ENCODE assay signal across 24 cellular contexts in genomic region chrX:150525061-150525919, GRCh38. TPM values are rescaled to one million over a fixed set of nuclear protein-coding genes. Genes with fewer than 3 reads are reported as not detected.
DNase-seq lines count a peak whose midpoint lies in the region; ATAC-seq, FAIRE-seq and TF ChIP-seq lines count a peak whose summit lies in the region.
"Had no signal": no experiment of that assay in that cellular context is flagged by ENCODE, and none has a peak within 500 bp of the region (broad histone marks: within the 10 kb centered on the region; RNA-seq: fewer than 3 reads in every experiment).

No MANE protein-coding gene starts in this region.

- TF ChIP-seq CTCF in stomach (IDR thresholded peaks at IDR 0.05), result no peak

- FAIRE-seq in GM12891 (lab: Jason Lieb, UNC), result no peak

- TF ChIP-seq POLR2A in stomach (IDR thresholded peaks at IDR 0.05), result no peak
- no peak for TF ChIP-seq POLR2A in GM12891 (IDR thresholded peaks at IDR 0.05; ENCODE audit: low read depth, low read length)

- no peak for ATAC-seq in GM21360 (IDR thresholded peaks at IDR 0.05; ENCODE audit: unreplicated experiment)
- ATAC-seq: natural killer cell; stimulated activated naive CD8-positive, alpha-beta T cell treated with anti-CD3 and anti-CD28 coated beads, Interleukin-15, amount 100 ng/mL, for 72 hours had no signal

- no peak overlapping the region for H3K27ac ChIP-seq in stomach
- H3K27ac ChIP-seq in effector memory CD4-positive, alpha-beta T cell (ENCODE audit: insufficient read depth, low read length, poor library complexity, severe bottlenecking), result no peak overlapping the region
- H3K27ac ChIP-seq: KMS-11, PC-9, prostate gland, spleen had no signal

- intact Hi-C loops in head of caudate nucleus (cut with DNase I), result no loop called here
- intact Hi-C loops in stomach (cut with DNase I; ENCODE audit: low total_unique reads), result no loop called here

- DNase-seq in anterior cingulate cortex (lab: John Stamatoyannopoulos, UW), result peak in 57 of 58 donors; percentile 1 to 91 (median 73)
- peak; percentile 42 to 94 (median 85) for DNase-seq in head of caudate nucleus
- DNase-seq in mesenteric fat pad (ENCODE audit: low spot score), result peak; percentile 84
- peak; percentile 54 for DNase-seq in stomach
- no peak for DNase-seq in activated CD4-positive, alpha-beta T cell treated with anti-CD3 and anti-CD28 coated beads for 1 hour
- no peak for DNase-seq in effector memory CD4-positive, alpha-beta T cell
- DNase-seq in GM12891 (ENCODE audit: insufficient read length, low spot score), result no peak
- DNase-seq: activated CD4-positive, alpha-beta T cell treated with anti-CD3 and anti-CD28 coated beads, Interleukin-2, amount 10 ng/mL, durations not matched to agents 7 days and 5 days; activated CD8-positive, alpha-beta memory T cell treated with anti-CD3 and anti-CD28 coated beads, Interleukin-2, amount 50 U/mL, for 48 hours; activated gamma-delta T cell treated with Interleukin-2 at 50 U/mL for 16 hours; CD8-positive, alpha-beta memory T cell; DND-41; HCEC 1CT; mammary epithelial cell; natural killer cell; NCI-H1694 treated with DMSO at 0.1 percent for 48 hours; NCI-H774; PC-9; spleen; stimulated activated CD4-positive, alpha-beta T cell treated with anti-CD3 and anti-CD28 coated beads, Interleukin-4, amount 100 ng/mL, for 4 hours; stimulated activated naive CD8-positive, alpha-beta T cell treated with anti-CD3 and anti-CD28 coated beads, Interleukin-15, amount 100 ng/mL, for 72 hours had no signal

- H3K36me3 ChIP-seq in stomach, result no peaks in the 10 kb centered on the region
- no peaks in the 10 kb centered on the region for H3K36me3 ChIP-seq in effector memory CD4-positive, alpha-beta T cell (ENCODE audit: control insufficient read depth, insufficient read depth, low read length)
- H3K36me3 ChIP-seq: prostate gland, spleen had no signal

- TF ChIP-seq EP300 in stomach (IDR thresholded peaks at IDR 0.05), result no peak

- H3K4me3 ChIP-seq in stomach, result no peak overlapping the region
- no peak overlapping the region for H3K4me3 ChIP-seq in effector memory CD4-positive, alpha-beta T cell (ENCODE audit: insufficient read depth, low read depth, low read length, poor library complexity, severe bottlenecking)
- H3K4me3 ChIP-seq: PC-9, prostate gland, spleen had no signal

- no peaks in the 10 kb centered on the region for H3K27me3 ChIP-seq in stomach
- no peaks in the 10 kb centered on the region for H3K27me3 ChIP-seq in effector memory CD4-positive, alpha-beta T cell (replicated peaks; ENCODE audit: control insufficient read depth, insufficient read depth, low read length, poor library complexity, severe bottlenecking)
- H3K27me3 ChIP-seq: spleen had no signal

- no peaks in the 10 kb centered on the region for H3K4me1 ChIP-seq in stomach
- no peaks in the 10 kb centered on the region for H3K4me1 ChIP-seq in effector memory CD4-positive, alpha-beta T cell (ENCODE audit: control insufficient read depth, insufficient read depth, low read length, poor library complexity, severe bottlenecking)
- H3K4me1 ChIP-seq: prostate gland, spleen had no signal

- 70 to 91% (median 74%) methylated on average over 7 to 10 of the region's 10 CpGs for WGBS in stomach, 5 donors

- H3K9me3 ChIP-seq in stomach, result no peaks in the 10 kb centered on the region
- H3K9me3 ChIP-seq in effector memory CD4-positive, alpha-beta T cell (ENCODE audit: control insufficient read depth, low read length), result no peaks in the 10 kb centered on the region
- H3K9me3 ChIP-seq: prostate gland, spleen had no signal

TF ChIP-seq in GM12891, 5 proteins besides CTCF, POLR2A, EP300 and RAD21:
- TF ChIP-seq TAF1 (IDR thresholded peaks at IDR 0.05; ENCODE audit: low read depth, low read length) (no peak), POU2F2 (IDR thresholded peaks at IDR 0.05; ENCODE audit: low read depth, low read length) (no peak), SPI1 (IDR thresholded peaks at IDR 0.05; ENCODE audit: low read depth, low read length) (no peak), PAX5 (IDR thresholded peaks at IDR 0.05; ENCODE audit: insufficient read depth, low read length, severe bottlenecking) (no peak), POLR2AphosphoS5 (IDR thresholded peaks at IDR 0.05; ENCODE audit: low read depth, low read length) (no peak)
TF ChIP-seq in GM12891: peak in this region for 0.

RNA-seq across cellular contexts. Expression of gene MTM1, which starts 43.1 kb away (rescaled TPM):
- total RNA-seq in mesenteric fat pad (15.7 TPM), stomach (10 to 100 TPM in 3 of 5 donors, 1 to 10 TPM in 2; 5.8 to 28.0 (median 20.5) TPM)
- 1 to 10 TPM; 3.5 to 5.8 (median 4.7) TPM for polyA plus RNA-seq in stomach
- 2.5 TPM for polyA plus RNA-seq in GM12891 (2012; ENCODE audit: low read depth, missing spikeins)

Comparison
In these comparisons a context has a peak if more than half of its experiments do, and no peak if none do; other contexts are left out.
1. DNase-seq: peak in anterior cingulate cortex (57 of 58), head of caudate nucleus (42 of 42), mesenteric fat pad (single experiment) and stomach (single experiment); none in activated CD4-positive, alpha-beta T cell treated with anti-CD3 and anti-CD28 coated beads for 1 hour (single experiment), effector memory CD4-positive, alpha-beta T cell (0 of 3) and GM12891 (single experiment).